ENCODE assay signal across 11 cellular contexts in genomic region chr1:6171546-6172124, GRCh38. TPM values are rescaled to one million over a fixed set of nuclear protein-coding genes. Genes with fewer than 3 reads are reported as not detected.
DNase-seq lines count a peak whose midpoint lies in the region; ATAC-seq and TF ChIP-seq lines count a peak whose summit lies in the region.
"Had no signal": no experiment of that assay in that cellular context is flagged by ENCODE, and none has a peak within 500 bp of the region (broad histone marks: within the 10 kb centered on the region; RNA-seq: fewer than 3 reads in every experiment).

No MANE protein-coding gene starts in this region.

- in situ Hi-C loops in astrocyte of the spinal cord (cut with HindIII; ENCODE audit: low sequenced_read_pairs): no loop called here

- H3K9me2 ChIP-seq in MM.1S (replicated peaks; ENCODE audit: insufficient read depth, low read length): no peaks in the 10 kb centered on the region

- intact Hi-C loops in mucosa of descending colon (cut with DNase I, micrococcal nuclease) (no loop called here), tibial artery (cut with DNase I; ENCODE audit: low total_unique reads) (no loop called here), testis (cut with DNase I; ENCODE audit: low total_unique reads) (no loop called here)

- no peaks in the 10 kb centered on the region for H3F3A ChIP-seq in MM.1S (ENCODE audit: insufficient read depth, low read length)

- TF ChIP-seq CTCF in MM.1S (IDR thresholded peaks at IDR 0.05; ENCODE audit: low read length): peak; percentile 15
- peak; percentile 51 for TF ChIP-seq CTCF in astrocyte of the spinal cord (IDR thresholded peaks at IDR 0.05; ENCODE audit: low read depth, low read length)
- TF ChIP-seq CTCF in mucosa of descending colon (IDR thresholded peaks at IDR 0.05): no peak
- TF ChIP-seq CTCF in tibial artery (IDR thresholded peaks at IDR 0.05): no peak
- peak in 1 of 3 experiments; percentile 10 for TF ChIP-seq CTCF in testis (IDR thresholded peaks at IDR 0.05)

- no peak overlapping the region for H3K4me3 ChIP-seq in MM.1S (ENCODE audit: low read length)
- no peak overlapping the region for H3K4me3 ChIP-seq in astrocyte of the spinal cord (ENCODE audit: low read depth, low read length)
- H3K4me3 ChIP-seq in mucosa of descending colon: no peak overlapping the region
- H3K4me3 ChIP-seq in tibial artery: no peak overlapping the region
- no peak overlapping the region for H3K4me3 ChIP-seq in testis

- DNase-seq in EH (ENCODE audit: low read depth) (peak; percentile 31), MM.1S (no peak), astrocyte of the spinal cord (ENCODE audit: low read depth, low spot score) (no peak), mucosa of descending colon (peak in 1 of 3 donors; percentile 18), tibial artery (no peak), testis (no peak)
- DNase-seq: activated CD8-positive, alpha-beta memory T cell treated with anti-CD3 and anti-CD28 coated beads, Interleukin-2, amount 50 U/mL, for 4 hours; effector memory CD8-positive, alpha-beta T cell had no signal

- no peak overlapping the region for H3K27ac ChIP-seq in MM.1S (ENCODE audit: low read length)
- H3K27ac ChIP-seq in tibial artery: no peak overlapping the region
- no peak overlapping the region for H3K27ac ChIP-seq in testis

- WGBS in testis, 2 donors: 45 to 72% methylated on average over 5 to 10 of the region's 10 CpGs

- H3K27me3 ChIP-seq in MM.1S (replicated peaks; ENCODE audit: insufficient read depth, low read length) (peaks cover 85% of the 10 kb centered on the region), tibial artery (peaks cover 0 to 70% of the 10 kb centered on the region in 2 donors), testis (no peaks in the 10 kb centered on the region)

- TF ChIP-seq POLR2A in testis (IDR thresholded peaks at IDR 0.05): no peak

- H3K79me2 ChIP-seq in MM.1S (ENCODE audit: low read length): no peaks in the 10 kb centered on the region

- H3K36me3 ChIP-seq in MM.1S (replicated peaks; ENCODE audit: insufficient read depth, low read length): no peaks in the 10 kb centered on the region
- H3K36me3 ChIP-seq in mucosa of descending colon (ENCODE audit: low read depth): no peaks in the 10 kb centered on the region
- no peaks in the 10 kb centered on the region for H3K36me3 ChIP-seq in tibial artery
- no peaks in the 10 kb centered on the region for H3K36me3 ChIP-seq in testis (ENCODE audit: low read depth, missing control alignments)

- H3K9me3 ChIP-seq in MM.1S (replicated peaks; ENCODE audit: insufficient read depth, low read length): no peaks in the 10 kb centered on the region
- H3K9me3 ChIP-seq in mucosa of descending colon: no peaks in the 10 kb centered on the region
- no peaks in the 10 kb centered on the region for H3K9me3 ChIP-seq in tibial artery
- no peaks in the 10 kb centered on the region for H3K9me3 ChIP-seq in testis

- no peaks in the 10 kb centered on the region for H4K20me1 ChIP-seq in MM.1S (ENCODE audit: insufficient read depth, low read length)

- H3K4me2 ChIP-seq in MM.1S (ENCODE audit: low read depth, low read length): no peak overlapping the region

- H3K9ac ChIP-seq in MM.1S (ENCODE audit: low read length): no peak overlapping the region

- H2AFZ ChIP-seq in MM.1S (ENCODE audit: low read length): no peak overlapping the region

- no peaks in the 10 kb centered on the region for H3K4me1 ChIP-seq in MM.1S (ENCODE audit: low read length)
- H3K4me1 ChIP-seq in mucosa of descending colon (ENCODE audit: low read depth): no peaks in the 10 kb centered on the region
- no peaks in the 10 kb centered on the region for H3K4me1 ChIP-seq in tibial artery
- no peaks in the 10 kb centered on the region for H3K4me1 ChIP-seq in testis

- peak; percentile 25 for ATAC-seq in mucosa of descending colon
- ATAC-seq in HG03159 (IDR thresholded peaks at IDR 0.05; ENCODE audit: unreplicated experiment): no peak
- no peak for ATAC-seq in GM19395 (IDR thresholded peaks at IDR 0.05; ENCODE audit: unreplicated experiment)
- ATAC-seq: effector memory CD8-positive, alpha-beta T cell; naive thymus-derived CD8-positive, alpha-beta T cell had no signal

RNA-seq across cellular contexts. Expression of gene CHD5, which starts 8.5 kb away (rescaled TPM):
- total RNA-seq in mucosa of descending colon: 1 to 10 TPM in 1 of 3 donors, under 1 TPM in 2; 0.17 to 2.1 (median 0.22) TPM
- total RNA-seq in testis: 10 to 100 TPM; 42.1 to 63.1 TPM
- 67.5 TPM for polyA plus RNA-seq in testis (ENCODE audit: insufficient read depth, low read depth, low replicate concordance)

RNA-seq across cellular contexts. Expression of gene RPL22, which starts 27.8 kb away (rescaled TPM):
- total RNA-seq in mucosa of descending colon: 100 to 1,000 TPM; 349 to 387 (median 350) TPM
- 10 to 100 TPM; 95.1 to 99.9 TPM for total RNA-seq in testis
- polyA plus RNA-seq in testis (ENCODE audit: insufficient read depth, low read depth, low replicate concordance): 319 TPM

RNA-seq across cellular contexts. Expression of gene RNF207, which starts 34.3 kb away (rescaled TPM):
- total RNA-seq in mucosa of descending colon (10 to 100 TPM; 35.4 to 63.9 (median 35.9) TPM), testis (10 to 100 TPM; 13.2 to 20.1 TPM)
- 4.8 TPM for polyA plus RNA-seq in testis (ENCODE audit: insufficient read depth, low read depth, low replicate concordance)
- polyA plus RNA-seq: naive thymus-derived CD8-positive, alpha-beta T cell had no signal

Comparison
In these comparisons a context has a peak if more than half of its experiments do, and no peak if none do; other contexts are left out.
1. CTCF ChIP-seq: peak in MM.1S (single experiment) and astrocyte of the spinal cord (single experiment); none in mucosa of descending colon (single experiment) and tibial artery (0 of 2).
2. RNA of gene CHD5, which starts 8.5 kb away (total RNA-seq): 42.1 to 63.1 TPM in testis; 0.17 to 2.1 TPM in mucosa of descending colon; every median in the first group is over 10 times any median in the second.